15 cellular contexts compared by ENCODE assay signal in genomic region chr1:214392246-214392645, GRCh38.
A peak's percentile ranks its signal among the peaks of the same experiment; 100 is the strongest.
DNase-seq lines count a peak whose midpoint lies in the region; ATAC-seq and TF ChIP-seq lines count a peak whose summit lies in the region.
"Had no signal": no experiment of that assay in that cellular context is flagged by ENCODE, and none has a peak within 500 bp of the region (broad histone marks: within the 10 kb centered on the region; RNA-seq: fewer than 3 reads in every experiment).

No MANE protein-coding gene starts in this region.

- no peaks in the 10 kb centered on the region for H3K9me3 Mint-ChIP-seq in WTC11
- H3K9me3 Mint-ChIP-seq: CD8-positive, alpha-beta T cell had no signal

- peak; percentile 83 for DNase-seq in EH (ENCODE audit: low read depth)
- DNase-seq in WTC11 (ENCODE audit: low spot score): no peak
- peak; percentile 86 for DNase-seq in fibroblast of peridontal ligament (ENCODE audit: extremely low read depth)
- no peak for DNase-seq in NCI-H1105 (lab: John Stamatoyannopoulos, UW)
- no peak for DNase-seq in activated CD4-positive, alpha-beta T cell treated with anti-CD3 and anti-CD28 coated beads for 4 hours
- DNase-seq: CD8-positive, alpha-beta T cell; NCI-H1092 treated with DMSO at 0.1 percent for 48 hours; NCI-H2029 treated with DMSO at 0.1 percent for 48 hours; NCI-H226; NCI-H510A treated with DMSO at 0.1 percent for 48 hours; NCI-H748 treated with DMSO at 0.1 percent for 48 hours; NK-92 treated with Interleukin-12 subunit alpha and Interleukin-12 subunit beta, amount 100 ng/mL, for 24 hours had no signal

- H3K27me3 Mint-ChIP-seq in WTC11 (ENCODE audit: low read depth): no peaks in the 10 kb centered on the region

- H3K4me1 Mint-ChIP-seq in WTC11: peaks cover 31% of the 10 kb centered on the region

- peaks cover 27% of the 10 kb centered on the region for H3K36me3 Mint-ChIP-seq in WTC11
- H3K36me3 Mint-ChIP-seq: CD8-positive, alpha-beta T cell had no signal

- H3K27ac Mint-ChIP-seq in WTC11: peak overlapping the region; percentile 71; the same call in 1 of the 2 replicates
- H3K27ac Mint-ChIP-seq: CD8-positive, alpha-beta T cell had no signal

- POLR2A ChIA-PET in WTC11 (lab: Charles Lee): no interaction called here

- ATAC-seq in WTC11: no peak
- no peak for ATAC-seq in HG02885 (IDR thresholded peaks at IDR 0.05; ENCODE audit: poor library complexity, unreplicated experiment)
- no peak for ATAC-seq in HG02884 (IDR thresholded peaks at IDR 0.05; ENCODE audit: unreplicated experiment)
- ATAC-seq: A549; CD8-positive, alpha-beta T cell had no signal

- CTCF ChIA-PET in WTC11 (lab: Charles Lee): no interaction called here

- H3K4me3 Mint-ChIP-seq in WTC11: no peak overlapping the region
- H3K4me3 Mint-ChIP-seq: CD8-positive, alpha-beta T cell had no signal

- TF ChIP-seq CTCF in WTC11 (IDR thresholded peaks at IDR 0.05): no peak

TF ChIP-seq in WTC11, 78 proteins besides CTCF, POLR2A, EP300 and RAD21:
- TF ChIP-seq AFF4 (CRISPR knock-in tag; IDR thresholded peaks at IDR 0.05; ENCODE audit: borderline replicate concordance): no peak
- no peak for TF ChIP-seq SP1 (CRISPR knock-in tag; conservative IDR thresholded peaks at IDR 0.05)
- no peak for TF ChIP-seq ZNF425 (CRISPR knock-in tag; conservative IDR thresholded peaks at IDR 0.05)
- no peak for TF ChIP-seq EMX1 (CRISPR knock-in tag; IDR thresholded peaks at IDR 0.05)
- no peak for TF ChIP-seq E2F5 (CRISPR knock-in tag; IDR thresholded peaks at IDR 0.05)
- TF ChIP-seq ATF1 (CRISPR knock-in tag; IDR thresholded peaks at IDR 0.05): no peak
- TF ChIP-seq ZBTB21 (CRISPR knock-in tag; IDR thresholded peaks at IDR 0.05; ENCODE audit: borderline replicate concordance): no peak
- TF ChIP-seq ZSCAN18 (CRISPR knock-in tag; IDR thresholded peaks at IDR 0.05): no peak

Comparison
In these comparisons a context has a peak if more than half of its experiments do, and no peak if none do; other contexts are left out.
1. DNase-seq: peak in EH (single experiment) and fibroblast of peridontal ligament (single experiment); none in WTC11 (single experiment), NCI-H1105 (single experiment) and activated CD4-positive, alpha-beta T cell treated with anti-CD3 and anti-CD28 coated beads for 4 hours (0 of 2).